13 cellular contexts compared by ENCODE assay signal in genomic region chr7:39855325-39855674, GRCh38.
DNase-seq lines count a peak whose midpoint lies in the region; ATAC-seq and TF ChIP-seq lines count a peak whose summit lies in the region.
"Had no signal": no experiment of that assay in that cellular context is flagged by ENCODE, and none has a peak within 500 bp of the region (broad histone marks: within the 10 kb centered on the region; RNA-seq: fewer than 3 reads in every experiment).

No MANE protein-coding gene starts in this region.

- CTCF ChIA-PET in CD4-positive, alpha-beta T cell (lab: Charles Lee): no interaction called here

- POLR2A ChIA-PET in CD4-positive, alpha-beta T cell (lab: Charles Lee): no interaction called here

- H3K9me3 ChIP-seq in CD4-positive, alpha-beta T cell (ENCODE audit: control insufficient read depth, low read length): no peaks in the 10 kb centered on the region
- H3K9me3 ChIP-seq in breast epithelium (no peaks in the 10 kb centered on the region), psoas muscle (no peaks in the 10 kb centered on the region)
- H3K9me3 ChIP-seq: mucosa of descending colon had no signal

- TF ChIP-seq CTCF in CD4-positive, alpha-beta T cell (IDR thresholded peaks at IDR 0.05): no peak
- TF ChIP-seq CTCF in breast epithelium (IDR thresholded peaks at IDR 0.05) (no peak), psoas muscle (IDR thresholded peaks at IDR 0.05) (no peak)

- peaks cover 45% of the 10 kb centered on the region for H3K27me3 Mint-ChIP-seq in CD4-positive, alpha-beta T cell

- H3K4me3 ChIP-seq in breast epithelium: peak overlapping the region; percentile 32 to 58 (median 46)
- peak overlapping the region; percentile 63 for H3K4me3 ChIP-seq in psoas muscle
- H3K4me3 ChIP-seq: mucosa of descending colon had no signal

- DNase-seq in CD4-positive, alpha-beta T cell: no peak
- no peak for DNase-seq in breast epithelium (ENCODE audit: low spot score in 2 of 2)
- no peak for DNase-seq in psoas muscle
- no peak for DNase-seq in NCI-H526 (lab: John Stamatoyannopoulos, UW)
- DNase-seq in NCI-H2081 (lab: John Stamatoyannopoulos, UW): no peak
- DNase-seq in NOMO-1 (lab: John Stamatoyannopoulos, UW; ENCODE audit: unreplicated experiment in 2 of 2): no peak
- DNase-seq: activated gamma-delta T cell treated with Interleukin-2 at 50 U/mL for 16 hours, EL, mucosa of descending colon, NCI-H187, SHP77 had no signal

- no peak for ATAC-seq in CD4-positive, alpha-beta T cell (ENCODE audit: poor library complexity)
- ATAC-seq in HG02759 (IDR thresholded peaks at IDR 0.05; ENCODE audit: unreplicated experiment) (peak; percentile 6), psoas muscle (no peak), GM18517 (IDR thresholded peaks at IDR 0.05; ENCODE audit: unreplicated experiment) (no peak)

- TF ChIP-seq POLR2A in breast epithelium (IDR thresholded peaks at IDR 0.05): no peak

- intact Hi-C loops in CD4-positive, alpha-beta T cell (cut with DNase I, micrococcal nuclease): no loop called here
- intact Hi-C loops in breast epithelium (cut with DNase I; ENCODE audit: low total_unique reads): no loop called here
- intact Hi-C loops in psoas muscle (cut with DNase I): no loop called here

- H3K4me1 Mint-ChIP-seq in CD4-positive, alpha-beta T cell (ENCODE audit: low read depth): peaks cover 5% of the 10 kb centered on the region

- no peak overlapping the region for H3K27ac Mint-ChIP-seq in CD4-positive, alpha-beta T cell

- peak overlapping the region; percentile 85 for H3K4me3 Mint-ChIP-seq in CD4-positive, alpha-beta T cell

- 40 to 60% (median 57%) methylated on average over 1 of the region's 1 CpG for WGBS in psoas muscle, 3 donors

- no peaks in the 10 kb centered on the region for H3K36me3 Mint-ChIP-seq in CD4-positive, alpha-beta T cell (ENCODE audit: low read depth)

- no peaks in the 10 kb centered on the region for H3K9me3 Mint-ChIP-seq in CD4-positive, alpha-beta T cell

- H3K4me1 ChIP-seq in breast epithelium (no peaks in the 10 kb centered on the region), psoas muscle (no peaks in the 10 kb centered on the region)

- no peak overlapping the region for H3K27ac ChIP-seq in CD4-positive, alpha-beta T cell (ENCODE audit: low read depth, low read length)
- H3K27ac ChIP-seq in breast epithelium (no peak overlapping the region), psoas muscle (no peak overlapping the region)

- no peaks in the 10 kb centered on the region for H3K36me3 ChIP-seq in breast epithelium
- no peaks in the 10 kb centered on the region for H3K36me3 ChIP-seq in psoas muscle (ENCODE audit: insufficient read depth in 1 of 2, low read depth in 1 of 2)

- peaks cover 12% of the 10 kb centered on the region for H3K27me3 ChIP-seq in CD4-positive, alpha-beta T cell (ENCODE audit: control insufficient read depth, insufficient read depth, low read length)
- H3K27me3 ChIP-seq in breast epithelium (peaks cover 0 to 3% of the 10 kb centered on the region in 2 donors), psoas muscle (ENCODE audit: insufficient read depth in 3 of 3, low read length in 2 of 3) (peaks cover 0 to 6% (median 0%) of the 10 kb centered on the region in 3 donors)
